Comparison of ENCODE assay signal across 16 cellular contexts in the genomic region with DNA sequence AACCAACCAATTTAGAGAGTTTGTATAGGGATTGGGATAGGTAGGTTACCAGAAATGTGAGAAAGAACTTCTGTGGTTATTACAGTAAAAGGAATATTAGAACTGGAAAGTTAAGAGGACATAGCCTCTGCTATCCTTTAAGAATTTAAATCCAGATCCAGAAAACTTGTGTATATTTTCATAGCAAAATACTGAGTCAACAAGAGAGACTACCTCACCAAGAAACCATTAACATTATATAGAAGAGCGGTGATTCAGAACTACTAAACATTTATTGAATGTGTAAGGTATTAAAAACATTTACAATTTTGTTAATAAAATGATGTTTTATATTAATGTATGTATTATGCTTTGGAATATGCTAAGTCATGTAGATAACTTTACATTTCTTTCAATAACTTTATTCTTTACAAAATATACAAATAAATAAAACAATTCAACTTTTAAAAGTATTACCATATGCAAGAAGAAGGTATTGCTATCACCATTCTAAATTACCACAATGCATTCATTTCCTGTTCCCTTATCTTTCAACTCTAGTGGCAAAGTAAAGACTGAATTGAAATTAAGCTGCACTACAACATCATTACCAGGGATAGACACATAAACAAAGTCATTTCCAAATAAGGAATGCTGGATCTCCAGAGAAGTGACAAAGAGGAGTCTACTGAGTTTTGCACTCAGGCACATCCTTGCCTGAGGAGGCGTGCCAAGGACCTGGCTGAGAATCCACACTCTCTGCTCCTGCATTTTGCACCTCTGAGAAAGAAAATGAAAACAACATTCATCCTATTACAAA. TPM values are rescaled to one million over a fixed set of nuclear protein-coding genes. Genes with fewer than 3 reads are reported as not detected.
DNase-seq lines count a peak whose midpoint lies in the region; ATAC-seq, FAIRE-seq and TF ChIP-seq lines count a peak whose summit lies in the region.
"Had no signal": no experiment of that assay in that cellular context is flagged by ENCODE, and none has a peak within 500 bp of the region (broad histone marks: within the 10 kb centered on the region; RNA-seq: fewer than 3 reads in every experiment).

No MANE protein-coding gene starts in this region.

- no peak for TF ChIP-seq EP300 in SK-N-SH (IDR thresholded peaks at IDR 0.05; ENCODE audit: borderline replicate concordance in 1 of 2, low read depth in 1 of 2, low read length in 1 of 2)

- H3K27me3 ChIP-seq in SK-N-SH (ENCODE audit: insufficient read depth): no peaks in the 10 kb centered on the region
- no peaks in the 10 kb centered on the region for H3K27me3 ChIP-seq in PC-3 (ENCODE audit: low read length)
- H3K27me3 ChIP-seq in endothelial cell of umbilical vein (ENCODE audit: control insufficient read depth in 2 of 2, insufficient read depth in 2 of 2, low read length in 2 of 2): no peaks in the 10 kb centered on the region
- H3K27me3 ChIP-seq in small intestine (ENCODE audit: control insufficient read depth in 2 of 2, insufficient read depth in 2 of 2, low read length in 2 of 2): no peaks in the 10 kb centered on the region
- H3K27me3 ChIP-seq: BLaER1 treated with 17β-estradiol and CSF1 and Interleukin-3, amounts not matched to agents 10 nM and 100 nM; MG63 had no signal

- peaks cover 0 to 5% of the 10 kb centered on the region in 2 experiments; a peak in 1 of 4 replicates for H3K4me1 ChIP-seq in SK-N-SH (ENCODE audit: control insufficient read depth in 1 of 2, insufficient read depth in 2 of 2, low read depth in 1 of 2, low read length in 1 of 2)
- H3K4me1 ChIP-seq in PC-3 (ENCODE audit: insufficient read depth, low read length): 0 out of 2 replicates have a peak, but pooled peaks cover 5% of the 10 kb centered on the region
- no peaks in the 10 kb centered on the region for H3K4me1 ChIP-seq in endothelial cell of umbilical vein (ENCODE audit: control insufficient read depth, extremely low read depth, insufficient read depth, low read length)
- H3K4me1 ChIP-seq in small intestine (ENCODE audit: control insufficient read depth in 2 of 2, insufficient read depth in 1 of 2, low read depth in 1 of 2, low read length in 1 of 2): no peaks in the 10 kb centered on the region
- H3K4me1 ChIP-seq: BLaER1 treated with 17β-estradiol and CSF1 and Interleukin-3, amounts not matched to agents 10 nM and 100 nM had no signal

- ATAC-seq in SK-N-SH treated with all-trans-retinoic acid at 6 μM for 48 hours (no peak), PC-3 (peak; percentile 74)
- no peak for ATAC-seq in activated T-helper 17 cell treated with anti-CD3 and anti-CD28 coated beads, Interleukin-2, amount 50 U/mL, for 72 hours (replicated peaks)

- FAIRE-seq in endothelial cell of umbilical vein (lab: Jason Lieb, UNC) (peak; percentile 31), small intestine (lab: Jason Lieb, UNC) (peak; percentile 73)

- H3K4me1 Mint-ChIP-seq in activated T-helper 17 cell treated with anti-CD3 and anti-CD28 coated beads, Interleukin-2, amount 50 U/mL, for 72 hours: no peaks in the 10 kb centered on the region

- intact Hi-C loops in PC-3 (cut with micrococcal nuclease) (no loop called here), endothelial cell of umbilical vein (cut with micrococcal nuclease) (no loop called here)

- no peaks in the 10 kb centered on the region for H3K36me3 Mint-ChIP-seq in activated T-helper 17 cell treated with anti-CD3 and anti-CD28 coated beads, Interleukin-2, amount 50 U/mL, for 72 hours (ENCODE audit: low read depth)

- H3K36me3 ChIP-seq in SK-N-SH (replicated peaks in 1 of 2; ENCODE audit: control insufficient read depth in 1 of 2, insufficient read depth in 2 of 2, low read length in 1 of 2) (peaks cover 26 to 36% of the 10 kb centered on the region in 2 experiments), PC-3 (ENCODE audit: low read depth, low read length) (peaks cover 31% of the 10 kb centered on the region; the same call in 1 of the 2 replicates), endothelial cell of umbilical vein (ENCODE audit: control insufficient read depth in 2 of 2, extremely low read depth in 1 of 2, insufficient read depth in 2 of 2, low read length in 2 of 2) (peaks cover 3 to 5% of the 10 kb centered on the region in 2 experiments), small intestine (ENCODE audit: control insufficient read depth in 2 of 2, insufficient read depth in 2 of 2, low read length in 2 of 2) (no peaks in the 10 kb centered on the region)

- H3K27ac ChIP-seq in SK-N-SH (ENCODE audit: low read depth in 2 of 2, low read length in 1 of 2): no peak overlapping the region
- H3K27ac ChIP-seq in PC-3 (ENCODE audit: low read length): 0 out of 2 replicates have a peak overlapping the region, but pooled peaks have one; percentile 11
- no peak overlapping the region for H3K27ac ChIP-seq in endothelial cell of umbilical vein (ENCODE audit: insufficient read depth, low read depth, low read length)
- no peak overlapping the region for H3K27ac ChIP-seq in small intestine (ENCODE audit: low read depth in 1 of 2, low read length in 1 of 2)
- H3K27ac ChIP-seq: 22Rv1; BLaER1 treated with 17β-estradiol and CSF1 and Interleukin-3, amounts not matched to agents 10 nM and 100 nM; KMS-11 had no signal

- H2AFZ ChIP-seq in SK-N-SH (ENCODE audit: low read depth) (peak overlapping the region; percentile 58; the same call in 1 of the 2 replicates), PC-3 (ENCODE audit: low read length) (no peak overlapping the region), endothelial cell of umbilical vein (ENCODE audit: low read depth, low read length) (no peak overlapping the region)

- H3K9me3 Mint-ChIP-seq in activated T-helper 17 cell treated with anti-CD3 and anti-CD28 coated beads, Interleukin-2, amount 50 U/mL, for 72 hours: no peaks in the 10 kb centered on the region

- H3K9me3 ChIP-seq in SK-N-SH (no peaks in the 10 kb centered on the region), PC-3 (ENCODE audit: low read length) (no peaks in the 10 kb centered on the region), endothelial cell of umbilical vein (replicated peaks; ENCODE audit: control insufficient read depth, insufficient read depth, low read length) (no peaks in the 10 kb centered on the region), small intestine (ENCODE audit: control insufficient read depth, low read depth) (no peaks in the 10 kb centered on the region)
- H3K9me3 ChIP-seq: BLaER1 treated with 17β-estradiol and CSF1 and Interleukin-3, amounts not matched to agents 10 nM and 100 nM; MG63 had no signal

- H4K20me1 ChIP-seq in SK-N-SH (ENCODE audit: insufficient read depth) (no peaks in the 10 kb centered on the region), PC-3 (ENCODE audit: low read length) (no peaks in the 10 kb centered on the region), endothelial cell of umbilical vein (replicated peaks; ENCODE audit: control insufficient read depth, extremely low read depth, insufficient read depth, low read length) (no peaks in the 10 kb centered on the region)
- H4K20me1 ChIP-seq: BLaER1 treated with 17β-estradiol and CSF1 and Interleukin-3, amounts not matched to agents 10 nM and 100 nM had no signal

- TF ChIP-seq RAD21 in SK-N-SH (IDR thresholded peaks at IDR 0.05; ENCODE audit: low read length): no peak

- H3K4me3 Mint-ChIP-seq in activated T-helper 17 cell treated with anti-CD3 and anti-CD28 coated beads, Interleukin-2, amount 50 U/mL, for 72 hours: no peak overlapping the region

- H3K9ac ChIP-seq in SK-N-SH (no peak overlapping the region), PC-3 (ENCODE audit: low read length) (no peak overlapping the region), endothelial cell of umbilical vein (replicated peaks; ENCODE audit: extremely low read depth, insufficient read depth, low read length) (no peak overlapping the region)
- H3K9ac ChIP-seq: BLaER1 treated with 17β-estradiol and CSF1 and Interleukin-3, amounts not matched to agents 10 nM and 100 nM; KMS-11 had no signal

- CTCF ChIA-PET in SK-N-SH (lab: Yijun Ruan, JAX) (interaction anchor here (1.2 kb wide), 1 partner anchor 14 kb away, joined by 3 read pairs; no protein-coding TSS in a partner anchor), PC-3 (lab: Charles Lee) (no interaction called here), endothelial cell of umbilical vein (lab: Charles Lee) (no interaction called here)

- TF ChIP-seq CTCF in SK-N-SH (IDR thresholded peaks at IDR 0.05): no peak
- TF ChIP-seq CTCF in PC-3 (conservative IDR thresholded peaks at IDR 0.05; ENCODE audit: low read depth, low read length): no peak
- TF ChIP-seq CTCF in endothelial cell of umbilical vein (IDR thresholded peaks at IDR 0.05; ENCODE audit: extremely low read depth in 1 of 2, insufficient read depth in 1 of 2, low read depth in 1 of 2, low read length in 2 of 2): no peak

- WGBS in SK-N-SH (ENCODE audit: low lambda C conversion rate): 97% methylated on average over 2 of the region's 2 CpGs
- 87 to 95% (median 94%) methylated on average over 2 of the region's 2 CpGs for WGBS in small intestine, 3 donors

- POLR2A ChIA-PET in SK-N-SH (lab: Yijun Ruan, JAX): no interaction called here
- POLR2A ChIA-PET in PC-3 (lab: Charles Lee; ENCODE audit: unreplicated experiment): no interaction called here
- POLR2A ChIA-PET in endothelial cell of umbilical vein (lab: Charles Lee): no interaction called here

- dilution Hi-C loops in endothelial cell of umbilical vein (cut with MboI; ENCODE audit: extremely low pct_ligation_motif_present, low sequenced_read_pairs): no loop called here

- no peaks in the 10 kb centered on the region for H3K9me2 ChIP-seq in SK-N-SH
- H3K9me2 ChIP-seq in PC-3 (replicated peaks; ENCODE audit: low read length): no peaks in the 10 kb centered on the region

- no peak for TF ChIP-seq POLR2A in endothelial cell of umbilical vein (IDR thresholded peaks at IDR 0.05; ENCODE audit: low read depth, low read length)

- BruUV-seq in PC-3 (replicated peaks; lab: Mats Ljungman, UMichigan) (no TSS peak), endothelial cell of umbilical vein (replicated peaks; lab: Mats Ljungman, UMichigan) (no TSS peak)

- DNase-seq in SK-N-SH: no peak
- DNase-seq in PC-3: no peak
- no peak for DNase-seq in endothelial cell of umbilical vein (ENCODE audit: low read depth, low spot score)
- no peak for DNase-seq in small intestine
- no peak for DNase-seq in activated T-cell treated with anti-CD3 and anti-CD28 coated beads, Interleukin-2, amount 50 U/mL, for 48 hours
- DNase-seq in retina: no peak
- DNase-seq: MG63, NCI-H1105, NCI-H1694 treated with DMSO at 0.1 percent for 48 hours, NCI-H446, NCI-H748 treated with DMSO at 0.1 percent for 48 hours had no signal

- no peak overlapping the region for H3K4me3 ChIP-seq in SK-N-SH (ENCODE audit: low read depth in 2 of 2, low read length in 1 of 2)
- no peak overlapping the region for H3K4me3 ChIP-seq in PC-3 (ENCODE audit: low read length)
- H3K4me3 ChIP-seq in endothelial cell of umbilical vein (replicated peaks in 1 of 3; ENCODE audit: insufficient read depth in 1 of 3, low read depth in 1 of 3, low read length in 3 of 3): no peak overlapping the region
- no peak overlapping the region for H3K4me3 ChIP-seq in small intestine (ENCODE audit: low read depth in 1 of 2, low read length in 2 of 2)
- H3K4me3 ChIP-seq: BLaER1 treated with 17β-estradiol and CSF1 and Interleukin-3, amounts not matched to agents 10 nM and 100 nM; MG63 had no signal

- H3K9me1 ChIP-seq in endothelial cell of umbilical vein (replicated peaks; ENCODE audit: control insufficient read depth, extremely low read depth, insufficient read depth, low read length): no peaks in the 10 kb centered on the region

- H3F3A ChIP-seq in SK-N-SH (replicated peaks; ENCODE audit: insufficient read depth): peaks cover 5% of the 10 kb centered on the region
- H3F3A ChIP-seq in PC-3 (ENCODE audit: low read length, unreplicated experiment): no peaks in the 10 kb centered on the region

- H3K27ac Mint-ChIP-seq in activated T-helper 17 cell treated with anti-CD3 and anti-CD28 coated beads, Interleukin-2, amount 50 U/mL, for 72 hours: no peak overlapping the region

- no peaks in the 10 kb centered on the region for H3K27me3 Mint-ChIP-seq in activated T-helper 17 cell treated with anti-CD3 and anti-CD28 coated beads, Interleukin-2, amount 50 U/mL, for 72 hours

- H3K4me2 ChIP-seq in SK-N-SH (no peak overlapping the region), PC-3 (ENCODE audit: low read length) (no peak overlapping the region), endothelial cell of umbilical vein (ENCODE audit: insufficient read depth, low read length) (no peak overlapping the region)
- H3K4me2 ChIP-seq: BLaER1 treated with 17β-estradiol and CSF1 and Interleukin-3, amounts not matched to agents 10 nM and 100 nM; KMS-11 had no signal

- no peaks in the 10 kb centered on the region for H3K79me2 ChIP-seq in SK-N-SH (ENCODE audit: insufficient read depth)
- no peaks in the 10 kb centered on the region for H3K79me2 ChIP-seq in PC-3 (ENCODE audit: low read length)
- H3K79me2 ChIP-seq in endothelial cell of umbilical vein (ENCODE audit: control insufficient read depth, insufficient read depth, low read length): no peaks in the 10 kb centered on the region

RNA-seq across cellular contexts. Expression of a gene that starts 6.1 kb away (rescaled TPM):
- polyA plus RNA-seq in SK-N-SH (2012; rRNA removed) (57.8 and 95.4 TPM in 2 replicates), endothelial cell of umbilical vein (37.3 and 40.9 TPM in 2 replicates), small intestine (100 to 1,000 TPM in 2 of 3 donors, 10 to 100 TPM in 1; 73.3 to 317 (median 185) TPM)
- 56.8 and 57.6 TPM in 2 replicates for polyA plus RNA-seq in SK-N-SH (2012; cell fraction: cytosol; rRNA removed)
- 121 and 237 TPM in 2 replicates for polyA plus RNA-seq in SK-N-SH (2012; cell fraction: nucleus; rRNA removed)
- total RNA-seq in PC-3 (2014; rRNA removed) (10.5 and 16.0 TPM in 2 replicates), endothelial cell of umbilical vein (29.4 and 36.4 TPM in 2 replicates)
- polyA plus RNA-seq in endothelial cell of umbilical vein (2011; cell fraction: cytosol; rRNA removed): 39.3 and 50.8 TPM in 2 replicates
- 213 and 249 TPM in 2 replicates for polyA plus RNA-seq in endothelial cell of umbilical vein (2011; cell fraction: nucleus; rRNA removed)
- polyA plus RNA-seq in endothelial cell of umbilical vein (2012): 56.9 and 58.0 TPM in 2 replicates
- 29.6 and 34.4 TPM in 2 replicates for polyA minus RNA-seq in endothelial cell of umbilical vein
- polyA minus RNA-seq in endothelial cell of umbilical vein (2011; cell fraction: cytosol; rRNA and poly(A)+ RNA removed): 3.3 TPM
- 31.7 and 33.3 TPM in 2 replicates for polyA minus RNA-seq in endothelial cell of umbilical vein (2011; cell fraction: nucleus; rRNA and poly(A)+ RNA removed)
- total RNA-seq in activated T-helper 17 cell treated with anti-CD3 and anti-CD28 coated beads, Interleukin-2, amount 50 U/mL, for 72 hours: 10 to 100 TPM; 11.4 to 12.6 TPM

RNA-seq across cellular contexts. Expression of a gene that starts 29.2 kb away (rescaled TPM):
- polyA plus RNA-seq in SK-N-SH (2012; rRNA removed) (11.2 and 16.0 TPM in 2 replicates), endothelial cell of umbilical vein (9.2 and 9.6 TPM in 2 replicates), small intestine (1 to 10 TPM; 3.8 to 5.8 (median 4.0) TPM)
- polyA plus RNA-seq in SK-N-SH (2012; cell fraction: cytosol; rRNA removed): 14.7 and 16.8 TPM in 2 replicates
- polyA plus RNA-seq in SK-N-SH (2012; cell fraction: nucleus; rRNA removed): 9.8 and 13.6 TPM in 2 replicates
- total RNA-seq in PC-3 (2014; rRNA removed) (5.5 and 13.6 TPM in 2 replicates), endothelial cell of umbilical vein (22.0 and 23.5 TPM in 2 replicates)
- 9.1 and 9.5 TPM in 2 replicates for polyA plus RNA-seq in endothelial cell of umbilical vein (2011; cell fraction: cytosol; rRNA removed)
- polyA plus RNA-seq in endothelial cell of umbilical vein (2011; cell fraction: nucleus; rRNA removed): 12.7 and 15.0 TPM in 2 replicates
- polyA plus RNA-seq in endothelial cell of umbilical vein (2012): 19.4 and 26.8 TPM in 2 replicates
- polyA minus RNA-seq in endothelial cell of umbilical vein: 17.3 and 22.3 TPM in 2 replicates
- polyA minus RNA-seq in endothelial cell of umbilical vein (2011; cell fraction: cytosol; rRNA and poly(A)+ RNA removed): 6.7 TPM
- 17.7 and 18.1 TPM in 2 replicates for polyA minus RNA-seq in endothelial cell of umbilical vein (2011; cell fraction: nucleus; rRNA and poly(A)+ RNA removed)
- total RNA-seq in activated T-helper 17 cell treated with anti-CD3 and anti-CD28 coated beads, Interleukin-2, amount 50 U/mL, for 72 hours: 10 to 100 TPM; 26.0 to 36.5 TPM
